Comparison of ENCODE assay signal across 8 cellular contexts in the genomic region with DNA sequence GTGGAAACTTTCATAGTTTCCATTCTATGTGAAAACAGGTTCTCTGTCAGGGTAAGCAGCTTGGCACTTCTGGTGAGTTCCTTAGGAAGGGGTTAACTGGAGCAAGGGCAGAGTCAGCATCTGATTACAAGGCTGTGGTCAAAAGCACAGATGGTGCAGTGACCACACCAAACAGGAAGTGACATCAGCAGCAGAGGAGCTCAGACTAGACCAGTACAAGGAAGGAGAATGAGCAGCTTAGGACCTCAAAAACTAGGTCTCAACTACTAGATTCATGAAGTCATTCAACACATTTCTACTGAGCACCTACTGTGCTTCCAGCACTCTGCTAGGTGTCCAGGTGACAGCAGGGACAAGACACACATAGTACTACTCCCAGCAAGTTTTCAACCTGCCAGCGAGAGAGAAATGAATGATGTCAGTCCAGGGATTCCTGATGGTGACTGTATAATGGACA.
DNase-seq lines count a peak whose midpoint lies in the region; ATAC-seq and TF ChIP-seq lines count a peak whose summit lies in the region.

No MANE protein-coding gene starts in this region.

- H3K27me3 ChIP-seq in effector memory CD4-positive, alpha-beta T cell (replicated peaks; ENCODE audit: control insufficient read depth, insufficient read depth, low read length, poor library complexity, severe bottlenecking) = no peaks in the 10 kb centered on the region

- ATAC-seq in GM19043 (IDR thresholded peaks at IDR 0.05; ENCODE audit: low read depth, unreplicated experiment) (peak; percentile 73), HG03066 (IDR thresholded peaks at IDR 0.05; ENCODE audit: low read depth, unreplicated experiment) (peak; percentile 80), SK-N-SH treated with all-trans-retinoic acid at 6 μM for 48 hours (peak; percentile 67)

- no peaks in the 10 kb centered on the region for H3K4me1 ChIP-seq in effector memory CD4-positive, alpha-beta T cell (ENCODE audit: control insufficient read depth, insufficient read depth, low read length, poor library complexity, severe bottlenecking)

- no peak overlapping the region for H3K27ac ChIP-seq in effector memory CD4-positive, alpha-beta T cell (ENCODE audit: insufficient read depth, low read length, poor library complexity, severe bottlenecking)

- DNase-seq in medulla oblongata (ENCODE audit: extremely low spot score) (peak; percentile 50), HuH-7 (ENCODE audit: low spot score) (no peak), NCI-H187 (lab: John Stamatoyannopoulos, UW) (no peak)
- no peak for DNase-seq in effector memory CD4-positive, alpha-beta T cell
- no peak for DNase-seq in stimulated activated CD4-positive, alpha-beta T cell treated with anti-CD3 and anti-CD28 coated beads, Interleukin-4, amount 100 ng/mL, for 4 hours

- no peak overlapping the region for H3K4me3 ChIP-seq in effector memory CD4-positive, alpha-beta T cell (ENCODE audit: insufficient read depth, low read depth, low read length, poor library complexity, severe bottlenecking)

- H3K36me3 ChIP-seq in effector memory CD4-positive, alpha-beta T cell (ENCODE audit: control insufficient read depth, insufficient read depth, low read length) = no peaks in the 10 kb centered on the region

- no peaks in the 10 kb centered on the region for H3K9me3 ChIP-seq in effector memory CD4-positive, alpha-beta T cell (ENCODE audit: control insufficient read depth, low read length)

TF ChIP-seq in SK-N-SH treated with all-trans-retinoic acid at 6 μM for 48 hours, 23 proteins besides CTCF, POLR2A, EP300 and RAD21:
- no peak for TF ChIP-seq SNAI2 (CRISPR knock-in tag; IDR thresholded peaks at IDR 0.05)
- TF ChIP-seq ISL1 (CRISPR knock-in tag; IDR thresholded peaks at IDR 0.05) = no peak
- no peak for TF ChIP-seq CSDC2 (CRISPR knock-in tag; IDR thresholded peaks at IDR 0.05)
- no peak for TF ChIP-seq ZNF8 (CRISPR knock-in tag; IDR thresholded peaks at IDR 0.05)
- no peak for TF ChIP-seq ZNF565 (CRISPR knock-in tag; conservative IDR thresholded peaks at IDR 0.05; ENCODE audit: low read depth)
- no peak for TF ChIP-seq ZNF70 (CRISPR knock-in tag; IDR thresholded peaks at IDR 0.05)
- TF ChIP-seq ZFP30 (CRISPR knock-in tag; IDR thresholded peaks at IDR 0.05) = no peak
- TF ChIP-seq GLIS3 (CRISPR knock-in tag; IDR thresholded peaks at IDR 0.05) = no peak
- TF ChIP-seq PPARA (CRISPR knock-in tag; IDR thresholded peaks at IDR 0.05; ENCODE audit: borderline replicate concordance) = no peak
- no peak for TF ChIP-seq RARB (CRISPR knock-in tag; IDR thresholded peaks at IDR 0.05)
- no peak for TF ChIP-seq TCF4 (CRISPR knock-in tag; IDR thresholded peaks at IDR 0.05; ENCODE audit: borderline replicate concordance)
TF ChIP-seq in SK-N-SH treated with all-trans-retinoic acid at 6 μM for 48 hours: peak in this region for 0.
